2 cellular contexts compared by ENCODE assay signal in genomic region chr6:157530724-157531168, GRCh38.
TF ChIP-seq lines count a peak whose summit lies in the region.

No MANE protein-coding gene starts in this region.

TF ChIP-seq in GM23338, 12 proteins besides CTCF, POLR2A, EP300 and RAD21:
- TF ChIP-seq POLR2AphosphoS5 (IDR thresholded peaks at IDR 0.05; ENCODE audit: low read depth) (no peak), STAT1 (IDR thresholded peaks at IDR 0.05; ENCODE audit: unreplicated experiment) (no peak), ZNF114 (CRISPR knock-in tag; IDR thresholded peaks at IDR 0.05) (no peak), ZNF331 (CRISPR knock-in tag; IDR thresholded peaks at IDR 0.05; ENCODE audit: low read depth) (no peak), ZNF462 (CRISPR knock-in tag; IDR thresholded peaks at IDR 0.05) (no peak), EZH2phosphoT487 (IDR thresholded peaks at IDR 0.05; ENCODE audit: unreplicated experiment) (no peak), CREB1 (CRISPR knock-in tag; IDR thresholded peaks at IDR 0.05; ENCODE audit: low read depth) (no peak), JUNB (IDR thresholded peaks at IDR 0.05; ENCODE audit: unreplicated experiment) (no peak), EZH2 (IDR thresholded peaks at IDR 0.05; ENCODE audit: low read depth, unreplicated experiment) (no peak), REST (IDR thresholded peaks at IDR 0.05; ENCODE audit: unreplicated experiment) (no peak), ETS1 (IDR thresholded peaks at IDR 0.05) (no peak), NANOG (IDR thresholded peaks at IDR 0.05; ENCODE audit: borderline replicate concordance) (no peak)

TF ChIP-seq in H1, 55 proteins besides CTCF, POLR2A, EP300 and RAD21:
- TF ChIP-seq ATF3 (IDR thresholded peaks at IDR 0.05; ENCODE audit: insufficient read depth, low read depth, low read length): no peak
- no peak for TF ChIP-seq GABPA (IDR thresholded peaks at IDR 0.05; ENCODE audit: borderline replicate concordance, insufficient read depth, low read length)
- TF ChIP-seq SAP30 (IDR thresholded peaks at IDR 0.05; ENCODE audit: insufficient read depth, insufficient replicate concordance, low read length): no peak
- no peak for TF ChIP-seq SIN3A (conservative IDR thresholded peaks at IDR 0.05 in 1 of 2, IDR thresholded peaks at IDR 0.05 in 1 of 2; ENCODE audit: low read depth in 1 of 2, low read length in 2 of 2)
- no peak for TF ChIP-seq EZH2 (IDR thresholded peaks at IDR 0.05; ENCODE audit: low read depth, low read length, severe bottlenecking)
- TF ChIP-seq CHD2 (IDR thresholded peaks at IDR 0.05; ENCODE audit: low read length): no peak
- TF ChIP-seq EGR1 (IDR thresholded peaks at IDR 0.05; ENCODE audit: borderline replicate concordance, low read depth, low read length): no peak
- no peak for TF ChIP-seq HDAC2 (IDR thresholded peaks at IDR 0.05; ENCODE audit: borderline replicate concordance in 1 of 2, low read depth in 2 of 2, low read length in 2 of 2)
- no peak for TF ChIP-seq RXRA (IDR thresholded peaks at IDR 0.05; ENCODE audit: insufficient read depth, low read depth, low read length)
- TF ChIP-seq CEBPB (IDR thresholded peaks at IDR 0.05; ENCODE audit: low read depth, low read length): no peak
- TF ChIP-seq HDAC6 (IDR thresholded peaks at IDR 0.05; ENCODE audit: low read depth, low read length): no peak
- TF ChIP-seq KDM4A (IDR thresholded peaks at IDR 0.05; ENCODE audit: low read depth, low read length, severe bottlenecking): no peak
